ENCODE assay signal across 14 cellular contexts in the genomic region with DNA sequence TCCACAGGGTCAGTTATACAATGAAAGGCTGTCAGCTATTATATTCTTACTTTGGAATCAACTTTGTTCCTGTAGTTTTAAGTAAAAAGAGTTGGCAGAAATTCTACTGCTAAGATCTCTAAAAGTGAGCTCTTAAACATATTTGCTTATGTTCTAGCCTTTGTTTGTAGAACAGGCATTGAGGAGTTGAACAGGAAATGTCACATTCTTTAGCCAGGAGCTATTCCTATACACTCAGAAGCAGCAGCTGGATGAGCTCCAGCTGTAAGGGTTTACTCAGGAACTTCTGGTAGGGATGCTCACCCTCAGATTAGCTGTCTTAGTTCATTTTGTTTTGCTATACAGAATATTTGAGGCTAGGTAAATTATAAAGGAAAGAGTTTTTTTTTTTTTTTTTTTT. TPM values are rescaled to one million over a fixed set of nuclear protein-coding genes. Genes with fewer than 3 reads are reported as not detected.
A peak's percentile ranks its signal among the peaks of the same experiment; 100 is the strongest.
DNase-seq lines count a peak whose midpoint lies in the region; ATAC-seq, FAIRE-seq and TF ChIP-seq lines count a peak whose summit lies in the region.
"Had no signal": no experiment of that assay in that cellular context is flagged by ENCODE, and none has a peak within 500 bp of the region (broad histone marks: within the 10 kb centered on the region; RNA-seq: fewer than 3 reads in every experiment).

No MANE protein-coding gene starts in this region.

- intact Hi-C loops in A673 (cut with micrococcal nuclease; ENCODE audit: unreplicated experiment), result no loop called here

- DNase-seq in A673 (ENCODE audit: low spot score), result peak; percentile 19
- peak; percentile 72 for DNase-seq in NCI-H2029 (lab: John Stamatoyannopoulos, UW)
- peak; percentile 79 for DNase-seq in dermis blood vessel endothelial cell
- DNase-seq in lung microvascular endothelial cell (ENCODE audit: low read depth in 2 of 2), result peak; percentile 8 to 71
- DNase-seq in activated CD8-positive, alpha-beta memory T cell treated with anti-CD3 and anti-CD28 coated beads, Interleukin-2, amount 50 U/mL, for 4 hours, result no peak
- DNase-seq in NCI-H2081 treated with DMSO at 0.1 percent for 48 hours (lab: John Stamatoyannopoulos, UW), result no peak
- DNase-seq in GM19239 (ENCODE audit: insufficient read length, low spot score), result no peak
- DNase-seq: activated CD4-positive, CD25-positive, alpha-beta regulatory T cell treated with anti-CD3 and anti-CD28 coated beads, Interleukin-2, amount 50 U/mL, for 72 hours; activated naive CD4-positive, alpha-beta T cell treated with anti-CD3 and anti-CD28 coated beads, Interleukin-2, amount 50 U/mL, for 16 hours; effector memory CD4-positive, alpha-beta T cell had no signal

- no peaks in the 10 kb centered on the region for H3K36me3 ChIP-seq in A673 (ENCODE audit: insufficient read depth, low read length, poor library complexity, severe bottlenecking)
- H3K36me3 ChIP-seq: right atrium auricular region had no signal

- H3K27ac ChIP-seq in A673 (ENCODE audit: low read depth, low read length, poor library complexity, severe bottlenecking), result no peak overlapping the region
- H3K27ac ChIP-seq: right atrium auricular region had no signal

- CTCF ChIA-PET in A673 (lab: Charles Lee), result interaction anchor here (0.6 kb wide), 1 partner anchor 103 kb away, joined by 8 read pairs; no protein-coding TSS in a partner anchor

- no peak for FAIRE-seq in GM19239 (lab: Jason Lieb, UNC)

- ATAC-seq in HG02610 (IDR thresholded peaks at IDR 0.05; ENCODE audit: unreplicated experiment), result no peak
- ATAC-seq: Panc1 had no signal

- no TSS peak for BruUV-seq in A673 (replicated peaks; lab: Mats Ljungman, UMichigan)

- POLR2A ChIA-PET in A673 (lab: Charles Lee; ENCODE audit: low non-redundant PET), result no interaction called here

- no peak for TF ChIP-seq CTCF in A673 (conservative IDR thresholded peaks at IDR 0.05; ENCODE audit: low read depth, low read length)

- no peaks in the 10 kb centered on the region for H3K4me1 ChIP-seq in A673 (ENCODE audit: insufficient read depth, low read length, poor library complexity, severe bottlenecking)
- H3K4me1 ChIP-seq: right atrium auricular region had no signal

- H3K4me3 ChIP-seq in A673 (ENCODE audit: low read depth, low read length, poor library complexity, severe bottlenecking), result no peak overlapping the region
- H3K4me3 ChIP-seq: right atrium auricular region had no signal

- no peaks in the 10 kb centered on the region for H3K9me3 ChIP-seq in A673 (ENCODE audit: low read depth, low read length, poor library complexity, severe bottlenecking)
- H3K9me3 ChIP-seq: right atrium auricular region had no signal

- peaks cover 30% of the 10 kb centered on the region for H3K27me3 ChIP-seq in A673 (replicated peaks; ENCODE audit: insufficient read depth, low read depth, low read length, poor library complexity)
- H3K27me3 ChIP-seq: right atrium auricular region had no signal

RNA-seq across cellular contexts. Expression of gene SPINK14, which starts 22.4 kb away (rescaled TPM):
- not detected in 2 replicates for total RNA-seq in A673 (2021)
- not detected in 2 replicates for total RNA-seq in dermis blood vessel endothelial cell
- not detected in 2 replicates for total RNA-seq in lung microvascular endothelial cell
- total RNA-seq: kidney epithelial cell, right atrium auricular region had no signal

RNA-seq across cellular contexts. Expression of gene SPINK6, which starts 56.9 kb away (rescaled TPM):
- total RNA-seq in A673 (2021) (not detected in 2 replicates), dermis blood vessel endothelial cell (not detected in 2 replicates), lung microvascular endothelial cell (not detected in 2 replicates)
- total RNA-seq: kidney epithelial cell, right atrium auricular region had no signal

Comparison
In these comparisons a context has a peak if more than half of its experiments do, and no peak if none do; other contexts are left out.
1. DNase-seq: peak in A673 (single experiment), NCI-H2029 (single experiment), dermis blood vessel endothelial cell (single experiment) and lung microvascular endothelial cell (2 of 2); none in activated CD8-positive, alpha-beta memory T cell treated with anti-CD3 and anti-CD28 coated beads, Interleukin-2, amount 50 U/mL, for 4 hours (single experiment), NCI-H2081 treated with DMSO at 0.1 percent for 48 hours (single experiment) and GM19239 (single experiment).